ENCODE assay signal across 25 cellular contexts in genomic region chr1:55304306-55304705, GRCh38.
DNase-seq lines count a peak whose midpoint lies in the region; ATAC-seq and TF ChIP-seq lines count a peak whose summit lies in the region.
"Had no signal": no experiment of that assay in that cellular context is flagged by ENCODE, and none has a peak within 500 bp of the region (broad histone marks: within the 10 kb centered on the region; RNA-seq: fewer than 3 reads in every experiment).

No MANE protein-coding gene starts in this region.

- H3K27me3 ChIP-seq in AG04450 (ENCODE audit: control insufficient read depth, insufficient read depth, low read length), result no peaks in the 10 kb centered on the region
- H3K27me3 ChIP-seq: body of pancreas, tibial nerve had no signal

- CTCF ChIA-PET in AG04450 (lab: Charles Lee), result interaction anchor here (2.6 kb wide), 1 partner anchor 1281 kb away, joined by 5 read pairs; no protein-coding TSS in a partner anchor

- no peak for TF ChIP-seq CTCF in AG04450 (IDR thresholded peaks at IDR 0.05; ENCODE audit: low read depth, low read length)

- H3K4me3 ChIP-seq in AG04450 (ENCODE audit: low read depth, low read length), result no peak overlapping the region
- H3K4me3 ChIP-seq: adrenal gland, body of pancreas, tibial nerve had no signal

- DNase-seq in AG04450 (ENCODE audit: low read depth, low spot score), result no peak
- DNase-seq in ELF-1 (ENCODE audit: low read depth, low spot score), result peak; percentile 65
- DNase-seq in NCI-H82 treated with DMSO at 0.1 percent for 48 hours (lab: John Stamatoyannopoulos, UW; ENCODE audit: unreplicated experiment), result peak; percentile 8
- DNase-seq in iPS-NIHi7 (ENCODE audit: extremely low spot score), result peak; percentile 44
- DNase-seq in NCI-H1694 (lab: John Stamatoyannopoulos, UW), result no peak
- DNase-seq: ACHN; activated CD4-positive, alpha-beta T cell treated with anti-CD3 and anti-CD28 coated beads, Interleukin-2, amount 10 ng/mL, durations not matched to agents 7 days and 5 days; activated naive CD4-positive, alpha-beta T cell treated with Interleukin-2 at 50 U/mL for 16 hours; activated T-cell treated with anti-CD3 and anti-CD28 coated beads, Interleukin-2, amount 50 U/mL, for 48 hours; adrenal gland; body of pancreas; C1 segment of cervical spinal cord; Caco-2; cerebellar nuclear complex; HFFc6; mammary epithelial cell; NCI-H2227 treated with DMSO at 0.1 percent for 48 hours; PC-3; SHP77 treated with DMSO at 0.1 percent for 48 hours; stimulated activated CD4-positive, alpha-beta T cell treated with anti-CD3 and anti-CD28 coated beads, Interleukin-2, amount 100 ng/mL, for 48 hours; WERI-Rb-1 had no signal

- no peaks in the 10 kb centered on the region for H3K9me3 ChIP-seq in AG04450 (ENCODE audit: control insufficient read depth, insufficient read depth, low read length)
- H3K9me3 ChIP-seq: adrenal gland, body of pancreas, Caco-2, tibial nerve had no signal

- POLR2A ChIA-PET in AG04450 (lab: Yijun Ruan, JAX), result no interaction called here

- ATAC-seq in HG02870 (IDR thresholded peaks at IDR 0.05; ENCODE audit: unreplicated experiment) (no peak), HG03095 (IDR thresholded peaks at IDR 0.05; ENCODE audit: unreplicated experiment) (no peak)
- ATAC-seq: body of pancreas, PC-3 had no signal

- peak overlapping the region; percentile 21 for H3K27ac ChIP-seq in AG04450 (ENCODE audit: low read depth, low read length)
- H3K27ac ChIP-seq: adrenal gland, body of pancreas, parathyroid adenoma, tibial nerve, WERI-Rb-1 had no signal

Comparison
In these comparisons a context has a peak if more than half of its experiments do, and no peak if none do; other contexts are left out.
1. DNase-seq: peak in ELF-1 (single experiment), NCI-H82 treated with DMSO at 0.1 percent for 48 hours (single experiment) and iPS-NIHi7 (single experiment); none in AG04450 (single experiment) and NCI-H1694 (single experiment).